8 cellular contexts compared by ENCODE assay signal in the genomic region with DNA sequence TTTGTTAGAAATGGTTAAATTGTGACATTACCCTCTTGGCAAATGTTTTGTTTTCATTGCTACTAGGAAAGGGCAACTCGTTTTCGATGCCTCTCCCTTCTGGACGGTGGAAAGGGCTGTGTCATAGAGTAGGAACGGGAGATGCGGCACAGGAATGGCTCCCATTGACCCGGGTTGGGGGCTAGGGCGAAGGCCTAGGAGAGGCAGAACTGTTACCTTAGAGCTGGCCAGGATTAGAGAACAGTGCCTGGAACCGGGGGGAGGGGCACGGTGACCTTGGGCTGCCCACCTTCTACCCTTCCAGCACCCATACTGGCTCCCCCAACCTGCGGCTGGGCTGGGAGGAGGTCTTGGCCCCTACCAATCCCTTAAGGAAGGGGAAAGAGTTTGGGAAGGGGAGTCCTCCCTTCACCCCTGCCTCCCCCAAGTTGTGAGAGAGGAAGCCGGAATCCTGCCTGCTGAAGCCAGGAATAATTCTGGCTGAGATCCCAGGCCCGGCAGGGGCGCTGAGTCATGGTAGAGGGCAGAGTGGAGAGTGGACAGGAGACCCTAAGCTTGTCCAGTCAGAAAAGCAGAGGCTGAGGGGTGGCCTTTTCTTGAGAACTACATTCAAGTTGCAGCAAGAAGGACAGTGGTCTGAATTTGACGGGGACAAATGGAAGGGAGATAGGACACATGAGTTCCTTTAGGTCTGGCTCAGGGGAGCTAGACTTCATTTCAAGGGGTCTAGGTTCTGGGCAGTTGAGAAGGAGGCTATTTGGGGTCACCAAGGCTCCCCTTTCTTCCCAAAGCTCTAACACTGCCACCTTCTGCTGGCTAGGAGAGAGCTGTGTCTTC. TPM values are rescaled to one million over a fixed set of nuclear protein-coding genes. Genes with fewer than 3 reads are reported as not detected.
A peak's percentile ranks its signal among the peaks of the same experiment; 100 is the strongest.
DNase-seq lines count a peak whose midpoint lies in the region; ATAC-seq and TF ChIP-seq lines count a peak whose summit lies in the region.

No MANE protein-coding gene starts in this region.

- WGBS in liver: 13% methylated on average over 14 of the region's 14 CpGs
- 4% methylated on average over 13 of the region's 14 CpGs for WGBS in suprapubic skin

- peak overlapping the region; percentile 69 for H3K4me3 Mint-ChIP-seq in chondrocyte (ENCODE audit: unreplicated experiment)

- no peaks in the 10 kb centered on the region for H3K27me3 Mint-ChIP-seq in chondrocyte (ENCODE audit: low read depth)

- H3K9me3 Mint-ChIP-seq in chondrocyte (ENCODE audit: low read depth): no peaks in the 10 kb centered on the region

- peak; percentile 95 for DNase-seq in EH (ENCODE audit: low read depth)
- peak; percentile 24 to 72 for DNase-seq in NCI-H446 (lab: John Stamatoyannopoulos, UW)
- no peak for DNase-seq in chondrocyte (ENCODE audit: low spot score)
- peak; percentile 92 for DNase-seq in suprapubic skin (ENCODE audit: low spot score in 2 of 2)

- peaks cover 98% of the 10 kb centered on the region for H3K4me1 Mint-ChIP-seq in chondrocyte (ENCODE audit: low read depth)

- H3K36me3 ChIP-seq in liver (ENCODE audit: control insufficient read depth in 4 of 4, insufficient read depth in 3 of 4, low read depth in 1 of 4, low read length in 3 of 4) (no peaks in the 10 kb centered on the region), suprapubic skin (no peaks in the 10 kb centered on the region)

- peak overlapping the region; percentile 52 to 78 for H3K9ac ChIP-seq in liver (ENCODE audit: low read depth in 1 of 2, low read length in 2 of 2)

- no peak for TF ChIP-seq EP300 in suprapubic skin (IDR thresholded peaks at IDR 0.05)

- peaks cover 6% of the 10 kb centered on the region for H3K36me3 Mint-ChIP-seq in chondrocyte (ENCODE audit: low read depth)

- H3K9me3 ChIP-seq in liver (ENCODE audit: control insufficient read depth in 4 of 4, low read length in 3 of 4) (no peaks in the 10 kb centered on the region), suprapubic skin (no peaks in the 10 kb centered on the region)

- H3K4me1 ChIP-seq in liver (ENCODE audit: control insufficient read depth in 4 of 4, insufficient read depth in 4 of 4, low read length in 3 of 4) (peaks cover 14 to 71% (median 49%) of the 10 kb centered on the region in 4 donors), suprapubic skin (peaks cover 97% of the 10 kb centered on the region)

- peak overlapping the region; percentile 91 to 93 for H3K27ac ChIP-seq in liver (ENCODE audit: low read depth in 1 of 2, low read length in 2 of 2)
- H3K27ac ChIP-seq in suprapubic skin: peak overlapping the region; percentile 100

- peak overlapping the region; percentile 15 to 22 (median 17) for H3K4me3 ChIP-seq in liver (ENCODE audit: low read depth in 1 of 3, low read length in 3 of 3)
- H3K4me3 ChIP-seq in suprapubic skin: peak overlapping the region; percentile 100

- ATAC-seq in HG03045 (IDR thresholded peaks at IDR 0.05; ENCODE audit: unreplicated experiment) (no peak), HG02798 (IDR thresholded peaks at IDR 0.05; ENCODE audit: poor library complexity, unreplicated experiment) (no peak), GM21360 (IDR thresholded peaks at IDR 0.05; ENCODE audit: unreplicated experiment) (no peak)

- TF ChIP-seq CTCF in chondrocyte (IDR thresholded peaks at IDR 0.05): no peak
- TF ChIP-seq CTCF in liver (IDR thresholded peaks at IDR 0.05; ENCODE audit: low read depth, low read length, missing input control): no peak
- no peak for TF ChIP-seq CTCF in suprapubic skin (IDR thresholded peaks at IDR 0.05)

- H3K27ac Mint-ChIP-seq in chondrocyte (ENCODE audit: unreplicated experiment): peak overlapping the region; percentile 98

- H3K27me3 ChIP-seq in liver (ENCODE audit: control insufficient read depth in 4 of 4, insufficient read depth in 4 of 4, low read length in 3 of 4): no peaks in the 10 kb centered on the region
- H3K27me3 ChIP-seq in suprapubic skin: no peaks in the 10 kb centered on the region

- peak; percentile 4 to 20 for TF ChIP-seq RAD21 in liver (IDR thresholded peaks at IDR 0.05)

- TF ChIP-seq POLR2A in suprapubic skin (IDR thresholded peaks at IDR 0.05): peak in 1 of 2 donors; percentile 34

TF ChIP-seq in liver, 16 proteins besides CTCF, POLR2A, EP300 and RAD21:
- TF ChIP-seq SP1 (IDR thresholded peaks at IDR 0.05): peak; percentile 10
- TF ChIP-seq GABPA (IDR thresholded peaks at IDR 0.05 in 1 of 2, conservative IDR thresholded peaks at IDR 0.05 in 1 of 2): no peak
- peak; percentile 53 for TF ChIP-seq YY1 (IDR thresholded peaks at IDR 0.05)
- TF ChIP-seq HNF4G (IDR thresholded peaks at IDR 0.05): no peak
- TF ChIP-seq HNF4A (conservative IDR thresholded peaks at IDR 0.05): peak; percentile 4 to 33
- TF ChIP-seq ZBTB33 (IDR thresholded peaks at IDR 0.05): peak; percentile 33
- TF ChIP-seq RXRA (IDR thresholded peaks at IDR 0.05): peak in 1 of 2 donors; percentile 42
- no peak for TF ChIP-seq EGR1 (IDR thresholded peaks at IDR 0.05; ENCODE audit: low read depth in 2 of 2)
- no peak for TF ChIP-seq TAF1 (conservative IDR thresholded peaks at IDR 0.05)
- peak; percentile 72 for TF ChIP-seq NR2F2 (IDR thresholded peaks at IDR 0.05)
- TF ChIP-seq JUND (IDR thresholded peaks at IDR 0.05): peak in 1 of 2 donors; percentile 79
- TF ChIP-seq, protein P1, sequence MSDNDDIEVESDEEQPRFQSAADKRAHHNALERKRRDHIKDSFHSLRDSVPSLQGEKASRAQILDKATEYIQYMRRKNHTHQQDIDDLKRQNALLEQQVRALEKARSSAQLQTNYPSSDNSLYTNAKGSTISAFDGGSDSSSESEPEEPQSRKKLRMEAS (IDR thresholded peaks at IDR 0.05): no peak
- no peak for TF ChIP-seq FOXA2 (IDR thresholded peaks at IDR 0.05)
- TF ChIP-seq ATF3 (IDR thresholded peaks at IDR 0.05): no peak
- TF ChIP-seq, protein P2, sequence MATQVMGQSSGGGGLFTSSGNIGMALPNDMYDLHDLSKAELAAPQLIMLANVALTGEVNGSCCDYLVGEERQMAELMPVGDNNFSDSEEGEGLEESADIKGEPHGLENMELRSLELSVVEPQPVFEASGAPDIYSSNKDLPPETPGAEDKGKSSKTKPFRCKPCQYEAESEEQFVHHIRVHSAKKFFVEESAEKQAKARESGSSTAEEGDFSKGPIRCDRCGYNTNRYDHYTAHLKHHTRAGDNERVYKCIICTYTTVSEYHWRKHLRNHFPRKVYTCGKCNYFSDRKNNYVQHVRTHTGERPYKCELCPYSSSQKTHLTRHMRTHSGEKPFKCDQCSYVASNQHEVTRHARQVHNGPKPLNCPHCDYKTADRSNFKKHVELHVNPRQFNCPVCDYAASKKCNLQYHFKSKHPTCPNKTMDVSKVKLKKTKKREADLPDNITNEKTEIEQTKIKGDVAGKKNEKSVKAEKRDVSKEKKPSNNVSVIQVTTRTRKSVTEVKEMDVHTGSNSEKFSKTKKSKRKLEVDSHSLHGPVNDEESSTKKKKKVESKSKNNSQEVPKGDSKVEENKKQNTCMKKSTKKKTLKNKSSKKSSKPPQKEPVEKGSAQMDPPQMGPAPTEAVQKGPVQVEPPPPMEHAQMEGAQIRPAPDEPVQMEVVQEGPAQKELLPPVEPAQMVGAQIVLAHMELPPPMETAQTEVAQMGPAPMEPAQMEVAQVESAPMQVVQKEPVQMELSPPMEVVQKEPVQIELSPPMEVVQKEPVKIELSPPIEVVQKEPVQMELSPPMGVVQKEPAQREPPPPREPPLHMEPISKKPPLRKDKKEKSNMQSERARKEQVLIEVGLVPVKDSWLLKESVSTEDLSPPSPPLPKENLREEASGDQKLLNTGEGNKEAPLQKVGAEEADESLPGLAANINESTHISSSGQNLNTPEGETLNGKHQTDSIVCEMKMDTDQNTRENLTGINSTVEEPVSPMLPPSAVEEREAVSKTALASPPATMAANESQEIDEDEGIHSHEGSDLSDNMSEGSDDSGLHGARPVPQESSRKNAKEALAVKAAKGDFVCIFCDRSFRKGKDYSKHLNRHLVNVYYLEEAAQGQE (IDR thresholded peaks at IDR 0.05): peak; percentile 63
- no peak for TF ChIP-seq FOXA1 (IDR thresholded peaks at IDR 0.05)

RNA-seq across cellular contexts. Expression of gene LMNA, which starts 8.2 kb away (rescaled TPM):
- total RNA-seq in chondrocyte: 641 to 675 TPM (median 641 TPM) in 3 replicates
- 100 to 1,000 TPM in 1 of 2 donors, 10 to 100 TPM in 1; 89.4 to 160 TPM for total RNA-seq in liver
- 100 to 1,000 TPM in 1 of 2 donors, 10 to 100 TPM in 1; 60.4 to 105 TPM for polyA plus RNA-seq in liver
- total RNA-seq in suprapubic skin: 100 to 1,000 TPM; 574 to 977 (median 714) TPM

RNA-seq across cellular contexts. Expression of gene SEMA4A, which starts 30.6 kb away (rescaled TPM):
- total RNA-seq in chondrocyte (1.6 to 2.5 TPM (median 2.0 TPM) in 3 replicates), liver (1 to 10 TPM; 2.3 to 3.5 TPM), suprapubic skin (10 to 100 TPM; 43.8 to 61.2 (median 50.2) TPM)
- 1 to 10 TPM; 1.1 to 1.2 TPM for polyA plus RNA-seq in liver

RNA-seq across cellular contexts. Expression of gene MEX3A, which starts 40.5 kb away (rescaled TPM):
- total RNA-seq in chondrocyte: 11.7 to 12.7 TPM (median 12.0 TPM) in 3 replicates
- total RNA-seq in liver: 1 to 10 TPM; 1.3 TPM
- polyA plus RNA-seq in liver: under 1 TPM; 0.52 to 0.56 TPM
- total RNA-seq in suprapubic skin: 1 to 10 TPM in 2 of 4 donors, under 1 TPM in 2; 0.42 to 2.7 (median 1.0) TPM

Comparison
In these comparisons a context has a peak if more than half of its experiments do, and no peak if none do; other contexts are left out.
1. RNA of gene SEMA4A, which starts 30.6 kb away (total RNA-seq): 43.8 to 61.2 TPM in suprapubic skin; 2.3 to 3.5 TPM in liver and 1.6 to 2.5 TPM in chondrocyte; every median in the first group is over 10 times any median in the second.